25 cellular contexts compared by ENCODE assay signal in the genomic region with DNA sequence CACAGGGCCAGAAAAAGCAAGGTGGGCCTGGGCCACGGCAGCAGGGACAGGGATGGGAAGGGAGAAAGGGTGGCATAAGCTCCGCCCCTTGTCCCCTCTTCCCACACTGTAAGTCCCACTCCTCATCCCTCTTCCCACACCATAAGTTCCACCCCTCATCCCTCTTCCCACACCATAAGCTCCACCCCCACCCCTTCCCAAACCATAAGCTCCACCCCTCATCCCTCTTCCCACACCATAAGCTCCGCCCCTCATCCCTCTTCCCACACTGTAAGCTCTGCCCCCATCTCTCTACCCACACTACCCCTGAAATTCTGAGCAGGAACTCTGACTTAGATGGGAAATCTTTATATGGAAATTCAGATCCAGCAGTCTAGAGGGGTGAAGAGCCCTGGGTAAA. TPM values are rescaled to one million over a fixed set of nuclear protein-coding genes. Genes with fewer than 3 reads are reported as not detected.
"Had no signal": no experiment of that assay in that cellular context is flagged by ENCODE, and none has a peak within 500 bp of the region (broad histone marks: within the 10 kb centered on the region; RNA-seq: fewer than 3 reads in every experiment).

No MANE protein-coding gene starts in this region.

- ATAC-seq: naive thymus-derived CD8-positive, alpha-beta T cell; natural killer cell treated with Interleukin-12 subunit alpha and Interleukin-12 subunit beta and Interleukin-15 and Interleukin-18, amount 100 ng/mL, for 72 hours; pancreas; psoas muscle; right cardiac atrium; sciatic nerve; stimulated activated effector memory CD8-positive, alpha-beta T cell treated with anti-CD3 and anti-CD28 coated beads, Interleukin-12 subunit alpha, Interleukin-12 subunit beta, amount 100 ng/mL, for 72 hours; stimulated activated naive B cell treated with anti-CD40 and anti-IgM and Interleukin-4, amounts not matched to agents 10 μg/mL and 1 μg/mL and 100 μg/mL, for 72 hours had no signal

- H3K9me3 ChIP-seq: neutrophil, pancreas, psoas muscle, stomach, thoracic aorta, thyroid gland, tibial nerve, upper lobe of left lung, uterus had no signal

- H3K27me3 ChIP-seq: pancreas, stomach, thyroid gland, tibial nerve, upper lobe of left lung, uterus had no signal

- H3K4me1 ChIP-seq: psoas muscle had no signal

- H3K36me3 ChIP-seq: neutrophil, pancreas, stomach, thoracic aorta, thyroid gland, upper lobe of left lung, uterus had no signal

- FAIRE-seq: pancreas, small intestine had no signal

- H3K4me3 ChIP-seq: pancreas, psoas muscle, stomach, thoracic aorta, thyroid gland, tibial nerve, upper lobe of left lung, uterus had no signal

- DNase-seq: naive B cell; naive thymus-derived CD8-positive, alpha-beta T cell; nephron progenitor cell; nucleus accumbens; pancreas; psoas muscle; right cardiac atrium; small intestine; stimulated activated CD4-positive, alpha-beta T cell treated with anti-CD3 and anti-CD28 coated beads, Interleukin-15, amount 100 ng/mL, for 24 hours; stimulated activated CD4-positive, alpha-beta T cell treated with anti-CD3 and anti-CD28 coated beads, Interleukin-2, amount 100 ng/mL, for 24 hours; stimulated activated CD4-positive, alpha-beta T cell treated with anti-CD3 and anti-CD28 coated beads, Interleukin-2, amount 100 ng/mL, for 48 hours; stimulated activated CD4-positive, alpha-beta T cell treated with anti-CD3 and anti-CD28 coated beads, Interleukin-4, amount 100 ng/mL, for 24 hours; stimulated activated naive B cell treated with anti-CD40 and anti-IgM and Interleukin-4, amounts not matched to agents 10 μg/mL and 1 μg/mL and 100 μg/mL, for 72 hours; stimulated activated naive CD4-positive, alpha-beta T cell treated with Interleukin-2 at 50 U/mL for 16 hours; stomach; thyroid gland; trophoblast cell; upper lobe of left lung; uterus had no signal

- H3K27ac ChIP-seq: neutrophil, pancreas, psoas muscle, stomach, thoracic aorta, thyroid gland, upper lobe of left lung had no signal

RNA-seq across cellular contexts. Expression of gene HSPA12A, which starts 55.7 kb away (rescaled TPM):
- total RNA-seq: naive thymus-derived CD8-positive, alpha-beta T cell had no signal
- polyA plus RNA-seq: naive thymus-derived CD8-positive, alpha-beta T cell had no signal
